In genomic region chr10:80156216-80156615, GRCh38 we compare ENCODE assay signal across 12 cellular contexts. TPM values are rescaled to one million over a fixed set of nuclear protein-coding genes. Genes with fewer than 3 reads are reported as not detected.
DNase-seq lines count a peak whose midpoint lies in the region; ATAC-seq and TF ChIP-seq lines count a peak whose summit lies in the region.
"Had no signal": no experiment of that assay in that cellular context is flagged by ENCODE, and none has a peak within 500 bp of the region (broad histone marks: within the 10 kb centered on the region; RNA-seq: fewer than 3 reads in every experiment).

No MANE protein-coding gene starts in this region.

- H3K4me3 ChIP-seq in brain microvascular endothelial cell (ENCODE audit: low read depth, low read length) (no peak overlapping the region), thyroid gland (replicated peaks in 1 of 3) (no peak overlapping the region), Peyer's patch (no peak overlapping the region)
- H3K4me3 ChIP-seq in naive thymus-derived CD4-positive, alpha-beta T cell (ENCODE audit: low read length), result no peak overlapping the region

- no peak for DNase-seq in activated CD4-positive, alpha-beta T cell treated with anti-CD3 and anti-CD28 coated beads, Interleukin-2, amount 10 ng/mL, durations not matched to agents 24 days and 14 days
- DNase-seq in activated CD4-positive, alpha-beta T cell treated with anti-CD3 and anti-CD28 coated beads for 4 hours, result no peak
- DNase-seq in brain microvascular endothelial cell, result no peak
- DNase-seq in naive thymus-derived CD4-positive, alpha-beta T cell, result no peak
- DNase-seq in thyroid gland, result no peak
- no peak for DNase-seq in Peyer's patch
- DNase-seq: SIG-M5; stimulated activated naive CD4-positive, alpha-beta T cell treated with Interleukin-2 at 50 U/mL for 16 hours had no signal

- intact Hi-C loops in activated CD4-positive, alpha-beta T cell treated with anti-CD3 and anti-CD28 coated beads, Interleukin-2, amount 10 ng/mL, durations not matched to agents 24 days and 14 days (cut with micrococcal nuclease), result no loop called here
- intact Hi-C loops in naive thymus-derived CD4-positive, alpha-beta T cell (cut with micrococcal nuclease), result no loop called here
- intact Hi-C loops in thyroid gland (cut with DNase I), result loop anchor here (10.0 kb wide), 1 partner anchor 49 kb away; the partner anchor contains the start of gene ANXA11

- H3K9me3 ChIP-seq in naive thymus-derived CD4-positive, alpha-beta T cell (ENCODE audit: control insufficient read depth in 2 of 3, low read length in 3 of 3), result no peaks in the 10 kb centered on the region
- H3K9me3 ChIP-seq in thyroid gland (no peaks in the 10 kb centered on the region), Peyer's patch (no peaks in the 10 kb centered on the region)

- CTCF ChIA-PET in naive thymus-derived CD4-positive, alpha-beta T cell (lab: Charles Lee), result no interaction called here

- 92% methylated on average over 5 of the region's 5 CpGs for WGBS in thyroid gland, 2 donors

- no peaks in the 10 kb centered on the region for H3K4me1 ChIP-seq in naive thymus-derived CD4-positive, alpha-beta T cell (ENCODE audit: control insufficient read depth in 2 of 2, insufficient read depth in 2 of 2, low read length in 2 of 2)
- H3K4me1 ChIP-seq in thyroid gland (peaks cover 0 to 24% of the 10 kb centered on the region in 2 donors), Peyer's patch (peaks cover 0 to 25% (median 0%) of the 10 kb centered on the region in 4 donors)

- POLR2A ChIA-PET in naive thymus-derived CD4-positive, alpha-beta T cell (lab: Charles Lee), result no interaction called here

- peaks cover 83% of the 10 kb centered on the region for H3K36me3 ChIP-seq in brain microvascular endothelial cell (replicated peaks)
- peaks cover 7 to 100% (median 35%) of the 10 kb centered on the region in 3 experiments for H3K36me3 ChIP-seq in naive thymus-derived CD4-positive, alpha-beta T cell (ENCODE audit: control insufficient read depth in 2 of 3, insufficient read depth in 3 of 3, low read length in 3 of 3)
- peaks cover 29 to 42% of the 10 kb centered on the region in 2 donors for H3K36me3 ChIP-seq in thyroid gland
- H3K36me3 ChIP-seq in Peyer's patch, result peaks cover 0 to 92% (median 0%) of the 10 kb centered on the region in 3 donors

- peaks cover 81% of the 10 kb centered on the region for H3K36me3 Mint-ChIP-seq in activated CD4-positive, alpha-beta T cell treated with anti-CD3 and anti-CD28 coated beads, Interleukin-2, amount 10 ng/mL, durations not matched to agents 24 days and 14 days (ENCODE audit: low read depth)
- H3K36me3 Mint-ChIP-seq in naive thymus-derived CD4-positive, alpha-beta T cell, result peaks cover 24 to 89% (median 61%) of the 10 kb centered on the region in 5 donors

- H3K27ac Mint-ChIP-seq in activated CD4-positive, alpha-beta T cell treated with anti-CD3 and anti-CD28 coated beads, Interleukin-2, amount 10 ng/mL, durations not matched to agents 24 days and 14 days, result peak overlapping the region; percentile 32
- peak overlapping the region in 7 of 9 donors; percentile 47 to 79 (median 49) for H3K27ac Mint-ChIP-seq in naive thymus-derived CD4-positive, alpha-beta T cell

- H3K27me3 Mint-ChIP-seq in activated CD4-positive, alpha-beta T cell treated with anti-CD3 and anti-CD28 coated beads, Interleukin-2, amount 10 ng/mL, durations not matched to agents 24 days and 14 days, result no peaks in the 10 kb centered on the region
- H3K27me3 Mint-ChIP-seq in naive thymus-derived CD4-positive, alpha-beta T cell, result no peaks in the 10 kb centered on the region

- TF ChIP-seq POLR2A in thyroid gland (IDR thresholded peaks at IDR 0.05) (no peak), Peyer's patch (IDR thresholded peaks at IDR 0.05) (no peak)

- in situ Hi-C loops in brain microvascular endothelial cell (cut with HindIII; ENCODE audit: low pct_ligation_motif_present, low sequenced_read_pairs), result no loop called here

- peaks cover 32% of the 10 kb centered on the region for H3K4me1 Mint-ChIP-seq in activated CD4-positive, alpha-beta T cell treated with anti-CD3 and anti-CD28 coated beads, Interleukin-2, amount 10 ng/mL, durations not matched to agents 24 days and 14 days
- peaks cover 0 to 34% (median 3%) of the 10 kb centered on the region in 7 donors for H3K4me1 Mint-ChIP-seq in naive thymus-derived CD4-positive, alpha-beta T cell

- no peaks in the 10 kb centered on the region for H3K9me3 Mint-ChIP-seq in activated CD4-positive, alpha-beta T cell treated with anti-CD3 and anti-CD28 coated beads, Interleukin-2, amount 10 ng/mL, durations not matched to agents 24 days and 14 days
- peaks cover 0 to 3% (median 0%) of the 10 kb centered on the region in 11 donors for H3K9me3 Mint-ChIP-seq in naive thymus-derived CD4-positive, alpha-beta T cell
- H3K9me3 Mint-ChIP-seq: activated T-helper 2 cell treated with anti-CD3 and anti-CD28 coated beads, Interferon-gamma antibody, Interleukin-2, Interleukin-4, amounts not matched to agents 10 μg/mL and 5 μg/mL and 100 μg/mL, durations not matched to agents 14 hours and 24 hours and 36 hours had no signal

- no peak for ATAC-seq in naive thymus-derived CD4-positive, alpha-beta T cell
- ATAC-seq in HG03039 (IDR thresholded peaks at IDR 0.05; ENCODE audit: unreplicated experiment) (no peak), GM21526 (IDR thresholded peaks at IDR 0.05; ENCODE audit: low FRiP score, unreplicated experiment) (no peak)

- H3K27me3 ChIP-seq in brain microvascular endothelial cell (replicated peaks) (no peaks in the 10 kb centered on the region), thyroid gland (no peaks in the 10 kb centered on the region), Peyer's patch (no peaks in the 10 kb centered on the region)
- no peaks in the 10 kb centered on the region for H3K27me3 ChIP-seq in naive thymus-derived CD4-positive, alpha-beta T cell (ENCODE audit: control insufficient read depth in 2 of 2, insufficient read depth in 2 of 2, low read length in 2 of 2)

- no peak overlapping the region for H3K4me3 Mint-ChIP-seq in activated CD4-positive, alpha-beta T cell treated with anti-CD3 and anti-CD28 coated beads, Interleukin-2, amount 10 ng/mL, durations not matched to agents 24 days and 14 days
- H3K4me3 Mint-ChIP-seq in naive thymus-derived CD4-positive, alpha-beta T cell, result no peak overlapping the region

- TF ChIP-seq CTCF in brain microvascular endothelial cell (IDR thresholded peaks at IDR 0.05; ENCODE audit: low read depth, low read length, missing control alignments) (no peak), thyroid gland (IDR thresholded peaks at IDR 0.05) (no peak), Peyer's patch (IDR thresholded peaks at IDR 0.05) (no peak)

- H3K27ac ChIP-seq in brain microvascular endothelial cell (peak overlapping the region; percentile 86), thyroid gland (peak overlapping the region in 2 of 3 donors; percentile 18 to 49), Peyer's patch (no peak overlapping the region)
- H3K27ac ChIP-seq in naive thymus-derived CD4-positive, alpha-beta T cell (ENCODE audit: low read depth, low read length), result no peak overlapping the region
- H3K27ac ChIP-seq: VCaP had no signal

RNA-seq across cellular contexts. Expression of gene PLAC9, which starts 23.7 kb away (rescaled TPM):
- total RNA-seq in activated CD4-positive, alpha-beta T cell treated with anti-CD3 and anti-CD28 coated beads, Interleukin-2, amount 10 ng/mL, durations not matched to agents 24 days and 14 days, result not detected in 2 replicates
- not detected for total RNA-seq in naive thymus-derived CD4-positive, alpha-beta T cell
- not detected for polyA plus RNA-seq in naive thymus-derived CD4-positive, alpha-beta T cell
- total RNA-seq in thyroid gland (10 to 100 TPM in 3 of 4 donors, 1 to 10 TPM in 1; 5.5 to 65.6 (median 33.6) TPM), Peyer's patch (10 to 100 TPM in 2 of 4 donors, 1 to 10 TPM in 2; 4.0 to 12.4 (median 8.9) TPM)
- total RNA-seq: activated T-helper 2 cell treated with anti-CD3 and anti-CD28 coated beads, Interferon-gamma antibody, Interleukin-2, Interleukin-4, amounts not matched to agents 10 μg/mL and 5 μg/mL and 100 μg/mL, durations not matched to agents 14 hours and 24 hours and 36 hours had no signal

RNA-seq across cellular contexts. Expression of gene ANXA11, which starts 49.1 kb away (rescaled TPM):
- total RNA-seq in activated CD4-positive, alpha-beta T cell treated with anti-CD3 and anti-CD28 coated beads, Interleukin-2, amount 10 ng/mL, durations not matched to agents 24 days and 14 days, result 223 and 232 TPM in 2 replicates
- 100 to 1,000 TPM; 189 to 247 (median 231) TPM for total RNA-seq in naive thymus-derived CD4-positive, alpha-beta T cell
- polyA plus RNA-seq in naive thymus-derived CD4-positive, alpha-beta T cell, result 100 to 1,000 TPM; 212 to 278 TPM
- 100 to 1,000 TPM in 1 of 4 donors, 10 to 100 TPM in 3; 77.5 to 106 (median 90.8) TPM for total RNA-seq in thyroid gland
- 100 to 1,000 TPM; 110 to 269 (median 238) TPM for total RNA-seq in Peyer's patch

Comparison
In these comparisons a context has a peak if more than half of its experiments do, and no peak if none do; other contexts are left out.
1. H3K27ac ChIP-seq: peak in brain microvascular endothelial cell (single experiment) and thyroid gland (2 of 3); none in naive thymus-derived CD4-positive, alpha-beta T cell (single experiment) and Peyer's patch (0 of 4).